14 cellular contexts compared by ENCODE assay signal in the genomic region with DNA sequence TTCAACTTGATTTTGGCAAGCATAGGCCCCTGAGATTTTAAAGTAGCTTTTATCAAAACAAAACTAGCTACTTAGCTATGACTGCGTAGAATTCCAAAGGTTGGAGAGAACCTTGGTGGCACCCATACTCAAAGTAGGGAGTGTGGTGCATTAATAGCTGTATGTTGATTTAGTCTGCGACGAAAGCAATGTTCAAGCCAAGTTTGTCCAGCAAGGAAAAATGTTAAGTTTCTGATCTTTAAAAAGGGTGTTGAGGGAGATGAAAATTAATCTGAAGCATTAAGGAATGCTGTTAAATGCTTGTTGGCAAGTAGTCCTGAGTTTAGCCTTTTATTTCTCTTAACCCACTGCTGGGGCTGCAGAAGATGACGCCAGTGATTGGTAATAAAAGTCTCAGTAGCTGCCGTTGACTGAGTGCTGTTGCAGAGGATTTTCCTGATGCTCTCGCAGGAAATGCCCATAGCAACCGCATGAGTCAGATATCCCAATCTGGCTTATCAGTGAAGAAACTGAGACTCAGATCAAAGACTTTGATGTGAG.
DNase-seq lines count a peak whose midpoint lies in the region; ATAC-seq and TF ChIP-seq lines count a peak whose summit lies in the region.
"Had no signal": no experiment of that assay in that cellular context is flagged by ENCODE, and none has a peak within 500 bp of the region (broad histone marks: within the 10 kb centered on the region; RNA-seq: fewer than 3 reads in every experiment).

No MANE protein-coding gene starts in this region.

- H3K36me3 ChIP-seq in sigmoid colon = no peaks in the 10 kb centered on the region

- H3K27ac Mint-ChIP-seq in naive thymus-derived CD8-positive, alpha-beta T cell = no peak overlapping the region
- H3K27ac Mint-ChIP-seq: activated naive CD8-positive, alpha-beta T cell treated with anti-CD3 and anti-CD28 coated beads, Interleukin-2, amount 50 U/mL, for 24 hours had no signal

- H3K4me3 Mint-ChIP-seq in naive thymus-derived CD8-positive, alpha-beta T cell = no peak overlapping the region
- H3K4me3 Mint-ChIP-seq: activated naive CD8-positive, alpha-beta T cell treated with anti-CD3 and anti-CD28 coated beads, Interleukin-2, amount 50 U/mL, for 24 hours had no signal

- no peak for ATAC-seq in naive thymus-derived CD8-positive, alpha-beta T cell
- ATAC-seq: activated naive CD8-positive, alpha-beta T cell treated with anti-CD3 and anti-CD28 coated beads, Interleukin-2, amount 50 U/mL, for 24 hours had no signal

- TF ChIP-seq EP300 in sigmoid colon (IDR thresholded peaks at IDR 0.05) = no peak

- peak; percentile 29 for DNase-seq in Daoy (ENCODE audit: low read depth)
- peak; percentile 19 for DNase-seq in T1000 (lab: John Stamatoyannopoulos, UW)
- DNase-seq in foreskin fibroblast = peak; percentile 79 to 85
- DNase-seq in sigmoid colon = no peak
- no peak for DNase-seq in hippocampal formation (lab: John Stamatoyannopoulos, UW)
- DNase-seq in naive thymus-derived CD8-positive, alpha-beta T cell = no peak
- DNase-seq in H4 (ENCODE audit: low spot score) = no peak
- no peak for DNase-seq in SKM-1 treated with dmso at 0.1 percent for 144 hours (lab: John Stamatoyannopoulos, UW; ENCODE audit: unreplicated experiment)
- DNase-seq: activated CD4-positive, alpha-beta T cell treated with anti-CD3 and anti-CD28 coated beads, Interleukin-2, amount 50 U/mL, for 4 hours; activated naive CD8-positive, alpha-beta T cell treated with anti-CD3 and anti-CD28 coated beads, Interleukin-2, amount 50 U/mL, for 24 hours; DND-41; hypothalamus; NCI-H2081; SHP77 treated with DMSO at 0.1 percent for 48 hours had no signal

- no peaks in the 10 kb centered on the region for H3K9me3 ChIP-seq in sigmoid colon

- peak overlapping the region; percentile 44 to 70 (median 56) for H3K27ac ChIP-seq in sigmoid colon

- no peaks in the 10 kb centered on the region for H3K4me1 Mint-ChIP-seq in naive thymus-derived CD8-positive, alpha-beta T cell
- H3K4me1 Mint-ChIP-seq: activated naive CD8-positive, alpha-beta T cell treated with anti-CD3 and anti-CD28 coated beads, Interleukin-2, amount 50 U/mL, for 24 hours had no signal

- peaks cover 0 to 35% (median 22%) of the 10 kb centered on the region in 4 donors for H3K4me1 ChIP-seq in sigmoid colon

- POLR2A ChIA-PET in naive thymus-derived CD8-positive, alpha-beta T cell (lab: Charles Lee) = no interaction called here

- H3K9me3 Mint-ChIP-seq in naive thymus-derived CD8-positive, alpha-beta T cell = no peaks in the 10 kb centered on the region
- H3K9me3 Mint-ChIP-seq: activated naive CD8-positive, alpha-beta T cell treated with anti-CD3 and anti-CD28 coated beads, Interleukin-2, amount 50 U/mL, for 24 hours had no signal

- intact Hi-C loops in sigmoid colon (cut with DNase I) = no loop called here

- TF ChIP-seq CTCF in foreskin fibroblast (IDR thresholded peaks at IDR 0.05; ENCODE audit: low read depth, low read length) (no peak), sigmoid colon (IDR thresholded peaks at IDR 0.05) (no peak)

- no peak for TF ChIP-seq POLR2A in sigmoid colon (IDR thresholded peaks at IDR 0.05)

- 70 to 75% methylated on average over 7 of the region's 7 CpGs for WGBS in sigmoid colon, 2 donors

- H3K36me3 Mint-ChIP-seq in naive thymus-derived CD8-positive, alpha-beta T cell = no peaks in the 10 kb centered on the region

- peaks cover 0 to 9% (median 4%) of the 10 kb centered on the region in 5 donors for H3K27me3 Mint-ChIP-seq in naive thymus-derived CD8-positive, alpha-beta T cell
- H3K27me3 Mint-ChIP-seq: activated naive CD8-positive, alpha-beta T cell treated with anti-CD3 and anti-CD28 coated beads, Interleukin-2, amount 50 U/mL, for 24 hours had no signal

- peak overlapping the region in 1 of 2 donors; percentile 4 for H3K4me3 ChIP-seq in foreskin fibroblast (ENCODE audit: low read depth in 1 of 2, low read length in 2 of 2)
- H3K4me3 ChIP-seq in sigmoid colon = no peak overlapping the region

- no peaks in the 10 kb centered on the region for H3K27me3 ChIP-seq in sigmoid colon

Comparison
In these comparisons a context has a peak if more than half of its experiments do, and no peak if none do; other contexts are left out.
1. DNase-seq: peak in Daoy (single experiment), T1000 (single experiment) and foreskin fibroblast (2 of 2); none in sigmoid colon (single experiment), hippocampal formation (0 of 2), naive thymus-derived CD8-positive, alpha-beta T cell (0 of 10), H4 (single experiment) and SKM-1 treated with dmso at 0.1 percent for 144 hours (single experiment).